8 cellular contexts compared by ENCODE assay signal in genomic region chr7:517848-518629, GRCh38. TPM values are rescaled to one million over a fixed set of nuclear protein-coding genes. Genes with fewer than 3 reads are reported as not detected.
DNase-seq lines count a peak whose midpoint lies in the region; ATAC-seq, FAIRE-seq and TF ChIP-seq lines count a peak whose summit lies in the region.

No MANE protein-coding gene starts in this region.

- no peak for TF ChIP-seq RAD21 in H1 (IDR thresholded peaks at IDR 0.05 in 1 of 2, conservative IDR thresholded peaks at IDR 0.05 in 1 of 2; ENCODE audit: low read depth in 2 of 2, low read length in 2 of 2)

- POLR2A ChIA-PET in H1 (lab: Charles Lee; ENCODE audit: partially characterized antibody): interaction anchor here (0.8 to 1.2 kb wide), 6 partner anchors 11 to 210 kb away, joined by 3 to 4 read pairs (median 3); no protein-coding TSS in a partner anchor

- no peak overlapping the region for H4K91ac ChIP-seq in H1 (replicated peaks; ENCODE audit: insufficient read length, low read length)
- no peak overlapping the region for H4K91ac ChIP-seq in mesenchymal stem cell (ENCODE audit: low read length)

- no peaks in the 10 kb centered on the region for H3K9me3 Mint-ChIP-seq in T-helper 2 cell treated with Interferon-gamma antibody and Interleukin-4, amounts not matched to agents 5 μg/mL and 100 μg/mL, for 36 hours

- H2BK20ac ChIP-seq in H1 (ENCODE audit: low read length): no peak overlapping the region

- no peak overlapping the region for H3K14ac ChIP-seq in H1 (ENCODE audit: insufficient read length)
- no peak overlapping the region for H3K14ac ChIP-seq in mesenchymal stem cell (ENCODE audit: low read length in 2 of 2)

- H4K8ac ChIP-seq in H1 (ENCODE audit: extremely low read depth, insufficient read depth, low read length) (no peak overlapping the region), mesenchymal stem cell (ENCODE audit: low read length) (no peak overlapping the region)

- peak overlapping the region; percentile 76 for H3K4me3 Mint-ChIP-seq in T-helper 2 cell treated with Interferon-gamma antibody and Interleukin-4, amounts not matched to agents 5 μg/mL and 100 μg/mL, for 36 hours

- peaks cover 31% of the 10 kb centered on the region for H3K23me2 ChIP-seq in H1 (ENCODE audit: low read depth, low read length)

- H2BK12ac ChIP-seq in H1 (ENCODE audit: low read depth, low read length) (no peak overlapping the region), mesenchymal stem cell (ENCODE audit: low read length in 2 of 2) (no peak overlapping the region)

- H2AK5ac ChIP-seq in H1 (ENCODE audit: low read depth, low read length) (no peak overlapping the region), mesenchymal stem cell (ENCODE audit: low read length, severe bottlenecking) (no peak overlapping the region)

- H3K27ac ChIP-seq in H1 (ENCODE audit: low read depth, low read length) (no peak overlapping the region), mesenchymal stem cell (ENCODE audit: low read length, poor library complexity, severe bottlenecking) (no peak overlapping the region), suprapubic skin (peak overlapping the region; percentile 76)

- FAIRE-seq in H1 (lab: Jason Lieb, UNC): no peak

- H3K9ac ChIP-seq in H1 (replicated peaks in 1 of 4; ENCODE audit: extremely low read depth in 1 of 4, low read depth in 3 of 4, low read length in 3 of 4): 0 out of 7 replicates have a peak overlapping the region, but pooled peaks of 1 of the 4 experiments have one; percentile 10
- peak overlapping the region; percentile 64 for H3K9ac ChIP-seq in mesenchymal stem cell (ENCODE audit: low read length)

- H2AFZ ChIP-seq in H1 (ENCODE audit: low read length): no peak overlapping the region
- H2AFZ ChIP-seq in mesenchymal stem cell (ENCODE audit: low read depth, low read length): no peak overlapping the region

- no peak for TF ChIP-seq CTCF in H1 (IDR thresholded peaks at IDR 0.05; ENCODE audit: control extremely low read depth in 1 of 3, insufficient read depth in 1 of 3, low read depth in 1 of 3, low read length in 3 of 3)
- no peak for TF ChIP-seq CTCF in suprapubic skin (IDR thresholded peaks at IDR 0.05)

- peak overlapping the region; percentile 66 to 89 for H3K4me2 ChIP-seq in H1 (ENCODE audit: insufficient read depth in 1 of 2, low read depth in 2 of 2, low read length in 2 of 2)
- H3K4me2 ChIP-seq in mesenchymal stem cell (ENCODE audit: low read length, poor library complexity, severe bottlenecking): peak overlapping the region; percentile 94

- H3K27me3 ChIP-seq in H1 (replicated peaks in 1 of 4; ENCODE audit: control insufficient read depth in 3 of 4, extremely low read depth in 1 of 4, insufficient read depth in 3 of 4, low read length in 3 of 4) (peaks cover 20 to 30% (median 24%) of the 10 kb centered on the region in 4 experiments), mesenchymal stem cell (ENCODE audit: control insufficient read depth in 1 of 2, insufficient read depth in 1 of 2, low read length in 2 of 2) (peaks cover 20 to 26% of the 10 kb centered on the region in 2 experiments), suprapubic skin (peaks cover 26% of the 10 kb centered on the region)

- no peak for ATAC-seq in HG02981 (IDR thresholded peaks at IDR 0.05; ENCODE audit: unreplicated experiment)

- no peaks in the 10 kb centered on the region for H3K36me3 Mint-ChIP-seq in T-helper 2 cell treated with Interferon-gamma antibody and Interleukin-4, amounts not matched to agents 5 μg/mL and 100 μg/mL, for 36 hours (ENCODE audit: low read depth)

- no peak overlapping the region for H3K27ac Mint-ChIP-seq in T-helper 2 cell treated with Interferon-gamma antibody and Interleukin-4, amounts not matched to agents 5 μg/mL and 100 μg/mL, for 36 hours

- H3K4ac ChIP-seq in H1 (replicated peaks; ENCODE audit: insufficient read length, low read depth, low read length) (peak overlapping the region; percentile 14), mesenchymal stem cell (ENCODE audit: low read depth in 1 of 2, low read length in 2 of 2) (no peak overlapping the region)

- WGBS in H1 (ENCODE audit: extremely low coverage in 1 of 2, insufficient coverage in 1 of 2, insufficient read length in 1 of 2, insufficient replicate concordance in 2 of 2, low coverage in 1 of 2, low lambda C conversion rate in 2 of 2, missing lambda C conversion rate in 1 of 2), 2 experiments: 1% methylated on average over 39 of the region's 67 CpGs; no CpG with 5 or more reads in 1 of the 2 experiments
- 1% methylated on average over 41 of the region's 67 CpGs for WGBS in mesenchymal stem cell
- WGBS in suprapubic skin: under 1% methylated on average over 39 of the region's 67 CpGs

- H3K36me3 ChIP-seq in H1 (ENCODE audit: control insufficient read depth in 2 of 4, insufficient read depth in 4 of 4, low read length in 3 of 4): no peaks in the 10 kb centered on the region
- peaks cover 0 to 8% of the 10 kb centered on the region in 2 experiments for H3K36me3 ChIP-seq in mesenchymal stem cell (ENCODE audit: control insufficient read depth in 1 of 2, insufficient read depth in 2 of 2, low read depth in 1 of 2, low read length in 2 of 2)
- H3K36me3 ChIP-seq in suprapubic skin: no peaks in the 10 kb centered on the region

- H3K9me3 ChIP-seq in H1 (ENCODE audit: insufficient read depth in 2 of 2, low read depth in 1 of 2, low read length in 1 of 2): no peaks in the 10 kb centered on the region
- no peaks in the 10 kb centered on the region for H3K9me3 ChIP-seq in mesenchymal stem cell (ENCODE audit: control insufficient read depth, low read length)
- H3K9me3 ChIP-seq in suprapubic skin: no peaks in the 10 kb centered on the region

- peaks cover 41% of the 10 kb centered on the region for H3K27me3 Mint-ChIP-seq in T-helper 2 cell treated with Interferon-gamma antibody and Interleukin-4, amounts not matched to agents 5 μg/mL and 100 μg/mL, for 36 hours (ENCODE audit: low read depth)

- no peak overlapping the region for H2BK120ac ChIP-seq in H1 (replicated peaks; ENCODE audit: low read depth, low read length)
- peak overlapping the region; percentile 49 for H2BK120ac ChIP-seq in mesenchymal stem cell (ENCODE audit: low read depth, low read length)

- DNase-seq in NCI-H748 (lab: John Stamatoyannopoulos, UW; ENCODE audit: unreplicated experiment) (peak; percentile 54), NCI-H748 treated with DMSO at 0.1 percent for 48 hours (lab: John Stamatoyannopoulos, UW) (no peak), H1 (ENCODE audit: low read depth in 1 of 2, low spot score in 2 of 2) (peak in 1 of 2 experiments; percentile 72), mesenchymal stem cell (peak; percentile 77), suprapubic skin (ENCODE audit: low spot score in 2 of 2) (no peak), COR-L47 (lab: John Stamatoyannopoulos, UW) (no peak)
- no peak for DNase-seq in T-helper 2 cell treated with Interferon-gamma antibody and Interleukin-4, amounts not matched to agents 5 μg/mL and 100 μg/mL, for 36 hours (ENCODE audit: low spot score)

- H3K18ac ChIP-seq in H1 (ENCODE audit: extremely low read depth, low read length) (peak overlapping the region; percentile 48; the same call in 1 of the 2 replicates), mesenchymal stem cell (ENCODE audit: low read depth in 1 of 2, low read length in 2 of 2) (peak overlapping the region in 1 of 2 experiments; percentile 44)

- CTCF ChIA-PET in H1 (lab: Charles Lee; ENCODE audit: partially characterized antibody): interaction anchor here (1.6 kb wide), 1 partner anchor 196 kb away, joined by 3 read pairs; no protein-coding TSS in a partner anchor

- H3K79me2 ChIP-seq in H1 (ENCODE audit: control insufficient read depth in 1 of 2, insufficient read depth in 2 of 2, low read length in 2 of 2): peaks cover 0 to 45% of the 10 kb centered on the region in 2 experiments; a peak in 3 of 4 replicates

- H3K4me3 ChIP-seq in H1 (ENCODE audit: extremely low read depth in 1 of 4, insufficient read depth in 2 of 4, low read depth in 3 of 4, low read length in 4 of 4) (peak overlapping the region; percentile 52 to 98 (median 72)), mesenchymal stem cell (ENCODE audit: insufficient read depth in 1 of 2, low read depth in 1 of 2, low read length in 2 of 2) (peak overlapping the region; percentile 70 to 71), suprapubic skin (peak overlapping the region; percentile 75)

- no peak overlapping the region for H2BK5ac ChIP-seq in H1 (ENCODE audit: low read depth, low read length)
- H2BK5ac ChIP-seq in mesenchymal stem cell (ENCODE audit: low read depth, low read length, poor library complexity, severe bottlenecking): no peak overlapping the region

- TF ChIP-seq POLR2A in H1 (IDR thresholded peaks at IDR 0.05; ENCODE audit: control extremely low read depth in 1 of 2, low read depth in 2 of 2, low read length in 2 of 2) (no peak), suprapubic skin (IDR thresholded peaks at IDR 0.05) (no peak)

- peak overlapping the region; percentile 30 for H3K56ac ChIP-seq in H1 (replicated peaks; ENCODE audit: insufficient read length, low read depth, low read length)

- H3K79me1 ChIP-seq in H1 (ENCODE audit: low read depth, low read length) (no peaks in the 10 kb centered on the region; the same call in 1 of the 2 replicates), mesenchymal stem cell (replicated peaks; ENCODE audit: low read length, poor library complexity, severe bottlenecking) (peaks cover 19% of the 10 kb centered on the region)

- H2BK15ac ChIP-seq in H1 (ENCODE audit: low read length) (no peak overlapping the region), mesenchymal stem cell (ENCODE audit: low read depth, poor library complexity, severe bottlenecking) (no peak overlapping the region)

- peaks cover 2% of the 10 kb centered on the region for H3K4me1 Mint-ChIP-seq in T-helper 2 cell treated with Interferon-gamma antibody and Interleukin-4, amounts not matched to agents 5 μg/mL and 100 μg/mL, for 36 hours (ENCODE audit: low read depth)

- no peak overlapping the region for H3K23ac ChIP-seq in H1 (ENCODE audit: insufficient read length)
- no peak overlapping the region for H3K23ac ChIP-seq in mesenchymal stem cell (ENCODE audit: low read length in 2 of 2)

- TF ChIP-seq EP300 in H1 (IDR thresholded peaks at IDR 0.05; ENCODE audit: borderline replicate concordance in 1 of 2, low read depth in 2 of 2, low read length in 2 of 2) (no peak), suprapubic skin (IDR thresholded peaks at IDR 0.05) (no peak)

- H3K4me1 ChIP-seq in H1 (replicated peaks in 1 of 4; ENCODE audit: control insufficient read depth in 3 of 4, insufficient read depth in 4 of 4, low read length in 3 of 4): peaks cover 6 to 40% (median 22%) of the 10 kb centered on the region in 4 experiments
- H3K4me1 ChIP-seq in mesenchymal stem cell (ENCODE audit: control insufficient read depth, insufficient read depth, low read depth, low read length): peaks cover 62% of the 10 kb centered on the region
- H3K4me1 ChIP-seq in suprapubic skin: peaks cover 87% of the 10 kb centered on the region

- peaks cover 2 to 7% of the 10 kb centered on the region in 2 experiments for H4K20me1 ChIP-seq in H1 (replicated peaks in 1 of 2; ENCODE audit: control insufficient read depth in 1 of 2, insufficient read depth in 2 of 2, low read length in 2 of 2)

- no peak overlapping the region for H4K5ac ChIP-seq in H1 (ENCODE audit: insufficient read length, low read depth, low read length)

RNA-seq across cellular contexts. Expression of gene PDGFA, which starts 1.6 kb away (rescaled TPM):
- 38.0 and 43.0 TPM in 2 replicates for total RNA-seq in H1 (2021; fragmentation: NEBNext Ultra II Directional; extraction: Animal tissue kit (Norgen Biotek cat#: 25700))
- polyA plus RNA-seq in H1 (2011; rRNA removed): 21.1 and 22.3 TPM in 2 replicates
- polyA plus RNA-seq in H1 (2011; cell fraction: cytosol; rRNA removed): 18.1 TPM
- 42.6 TPM for polyA plus RNA-seq in H1 (2011; cell fraction: nucleus; rRNA removed)
- polyA plus RNA-seq in H1 (2012, experiment 1 of 2): 42.0 to 59.5 TPM (median 51.8 TPM) in 4 replicates
- polyA plus RNA-seq in H1 (2012, experiment 2 of 2): 33.3 TPM
- polyA plus RNA-seq in H1 (2013, experiment 1 of 2): 34.8 TPM
- 38.8 TPM for polyA plus RNA-seq in H1 (2013, experiment 2 of 2)
- polyA minus RNA-seq in H1 (2011; rRNA and poly(A)+ RNA removed): 46.5 and 53.1 TPM in 2 replicates
- polyA minus RNA-seq in H1 (2011; cell fraction: cytosol; rRNA and poly(A)+ RNA removed): 78.2 TPM
- 31.0 TPM for polyA minus RNA-seq in H1 (2011; cell fraction: nucleus; rRNA and poly(A)+ RNA removed)
- 23.5 TPM for polyA plus RNA-seq in mesenchymal stem cell (2013, experiment 1 of 2)
- 22.9 TPM for polyA plus RNA-seq in mesenchymal stem cell (2013, experiment 2 of 2)
- 10 to 100 TPM; 16.2 to 41.6 (median 22.0) TPM for total RNA-seq in suprapubic skin

Comparison
In these comparisons a context has a peak if more than half of its experiments do, and no peak if none do; other contexts are left out.
1. DNase-seq: peak in NCI-H748 (single experiment) and mesenchymal stem cell (single experiment); none in NCI-H748 treated with DMSO at 0.1 percent for 48 hours (single experiment), T-helper 2 cell treated with Interferon-gamma antibody and Interleukin-4, amounts not matched to agents 5 μg/mL and 100 μg/mL, for 36 hours (single experiment), suprapubic skin (0 of 2) and COR-L47 (single experiment).
2. Peak in every context shown above with its lines, with median percentiles within 50 percentile points of each other: H3K4me3 ChIP-seq.